ENCODE assay signal across 1 cellular context in the genomic region with DNA sequence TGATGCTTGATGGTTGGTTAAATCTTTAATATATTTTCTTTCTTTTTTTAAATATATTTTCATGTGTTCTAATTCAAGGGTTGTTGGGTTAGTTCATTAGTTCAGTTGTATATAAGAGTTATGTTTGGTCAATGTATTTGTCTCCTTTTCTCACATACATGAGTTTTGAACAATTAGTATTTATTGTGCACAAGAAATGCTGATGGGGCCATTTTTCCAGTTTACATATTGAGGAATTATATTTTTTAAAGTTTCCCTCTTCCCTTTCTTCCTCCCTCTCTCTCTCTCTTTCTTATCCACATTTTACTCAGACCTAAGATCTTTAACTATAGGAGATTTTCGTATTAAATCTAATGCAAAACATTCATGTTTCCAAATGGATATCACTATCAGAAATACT.
TF ChIP-seq lines count a peak whose summit lies in the region.

No MANE protein-coding gene starts in this region.

TF ChIP-seq in GM12878, 131 proteins besides CTCF, POLR2A, EP300 and RAD21:
- TF ChIP-seq, protein P1, sequence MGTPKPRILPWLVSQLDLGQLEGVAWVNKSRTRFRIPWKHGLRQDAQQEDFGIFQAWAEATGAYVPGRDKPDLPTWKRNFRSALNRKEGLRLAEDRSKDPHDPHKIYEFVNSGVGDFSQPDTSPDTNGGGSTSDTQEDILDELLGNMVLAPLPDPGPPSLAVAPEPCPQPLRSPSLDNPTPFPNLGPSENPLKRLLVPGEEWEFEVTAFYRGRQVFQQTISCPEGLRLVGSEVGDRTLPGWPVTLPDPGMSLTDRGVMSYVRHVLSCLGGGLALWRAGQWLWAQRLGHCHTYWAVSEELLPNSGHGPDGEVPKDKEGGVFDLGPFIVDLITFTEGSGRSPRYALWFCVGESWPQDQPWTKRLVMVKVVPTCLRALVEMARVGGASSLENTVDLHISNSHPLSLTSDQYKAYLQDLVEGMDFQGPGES (IDR thresholded peaks at IDR 0.05), result no peak
- TF ChIP-seq CBX5 (IDR thresholded peaks at IDR 0.05; ENCODE audit: low read depth), result no peak
- TF ChIP-seq NFXL1 (IDR thresholded peaks at IDR 0.05; ENCODE audit: borderline replicate concordance), result no peak
- TF ChIP-seq, protein P2, sequence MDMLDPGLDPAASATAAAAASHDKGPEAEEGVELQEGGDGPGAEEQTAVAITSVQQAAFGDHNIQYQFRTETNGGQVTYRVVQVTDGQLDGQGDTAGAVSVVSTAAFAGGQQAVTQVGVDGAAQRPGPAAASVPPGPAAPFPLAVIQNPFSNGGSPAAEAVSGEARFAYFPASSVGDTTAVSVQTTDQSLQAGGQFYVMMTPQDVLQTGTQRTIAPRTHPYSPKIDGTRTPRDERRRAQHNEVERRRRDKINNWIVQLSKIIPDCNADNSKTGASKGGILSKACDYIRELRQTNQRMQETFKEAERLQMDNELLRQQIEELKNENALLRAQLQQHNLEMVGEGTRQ (IDR thresholded peaks at IDR 0.05; ENCODE audit: borderline replicate concordance, low read depth, low read length), result no peak
- no peak for TF ChIP-seq SREBF2 (IDR thresholded peaks at IDR 0.05; ENCODE audit: low read length)
- TF ChIP-seq, protein P3, sequence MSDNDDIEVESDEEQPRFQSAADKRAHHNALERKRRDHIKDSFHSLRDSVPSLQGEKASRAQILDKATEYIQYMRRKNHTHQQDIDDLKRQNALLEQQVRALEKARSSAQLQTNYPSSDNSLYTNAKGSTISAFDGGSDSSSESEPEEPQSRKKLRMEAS (IDR thresholded peaks at IDR 0.05; ENCODE audit: low read depth, low read length), result no peak
